In genomic region chr10:33675235-33675634, GRCh38 we compare ENCODE assay signal across 16 cellular contexts.
DNase-seq lines count a peak whose midpoint lies in the region; ATAC-seq and TF ChIP-seq lines count a peak whose summit lies in the region.
"Had no signal": no experiment of that assay in that cellular context is flagged by ENCODE, and none has a peak within 500 bp of the region (broad histone marks: within the 10 kb centered on the region; RNA-seq: fewer than 3 reads in every experiment).

No MANE protein-coding gene starts in this region.

- peaks cover 0 to 11% of the 10 kb centered on the region in 2 donors for H3K4me1 ChIP-seq in right atrium auricular region
- H3K4me1 ChIP-seq in gastrocnemius medialis: peaks cover 4 to 10% of the 10 kb centered on the region in 2 donors

- ATAC-seq in gastrocnemius medialis (no peak), HG03039 (IDR thresholded peaks at IDR 0.05; ENCODE audit: unreplicated experiment) (no peak)
- ATAC-seq in effector memory CD8-positive, alpha-beta T cell (replicated peaks): no peak

- no peaks in the 10 kb centered on the region for H3K36me3 ChIP-seq in right atrium auricular region
- no peaks in the 10 kb centered on the region for H3K36me3 ChIP-seq in gastrocnemius medialis

- peak overlapping the region; percentile 54 to 55 for H3K27ac ChIP-seq in right atrium auricular region
- H3K27ac ChIP-seq in gastrocnemius medialis: peak overlapping the region; percentile 20 to 70 (median 39)

- TF ChIP-seq CTCF in choroid plexus epithelial cell (conservative IDR thresholded peaks at IDR 0.05; ENCODE audit: low read depth, low read length) (no peak), right atrium auricular region (IDR thresholded peaks at IDR 0.05) (no peak), gastrocnemius medialis (IDR thresholded peaks at IDR 0.05 in 4 of 5, conservative IDR thresholded peaks at IDR 0.05 in 1 of 5) (no peak)

- peaks cover 0 to 12% of the 10 kb centered on the region in 2 donors for H3K27me3 Mint-ChIP-seq in effector memory CD8-positive, alpha-beta T cell

- H3K27ac Mint-ChIP-seq in effector memory CD8-positive, alpha-beta T cell: no peak overlapping the region
- H3K27ac Mint-ChIP-seq: T-helper 2 cell treated with Interferon-gamma antibody and Interleukin-4, amounts not matched to agents 5 μg/mL and 100 μg/mL, for 36 hours had no signal

- H3K9me3 Mint-ChIP-seq in effector memory CD8-positive, alpha-beta T cell: peaks cover 0 to 4% of the 10 kb centered on the region in 2 donors
- H3K9me3 Mint-ChIP-seq: T-helper 2 cell treated with Interferon-gamma antibody and Interleukin-4, amounts not matched to agents 5 μg/mL and 100 μg/mL, for 36 hours had no signal

- H3K27me3 ChIP-seq in right atrium auricular region: no peaks in the 10 kb centered on the region
- H3K27me3 ChIP-seq in gastrocnemius medialis: no peaks in the 10 kb centered on the region

- in situ Hi-C loops in gastrocnemius medialis (cut with MboI; ENCODE audit: low sequenced_read_pairs in 4 of 4): no loop called here

- no peak overlapping the region for H3K4me3 Mint-ChIP-seq in effector memory CD8-positive, alpha-beta T cell
- H3K4me3 Mint-ChIP-seq: T-helper 2 cell treated with Interferon-gamma antibody and Interleukin-4, amounts not matched to agents 5 μg/mL and 100 μg/mL, for 36 hours had no signal

- TF ChIP-seq POLR2A in gastrocnemius medialis (IDR thresholded peaks at IDR 0.05): no peak

- no peaks in the 10 kb centered on the region for H3K9me3 ChIP-seq in right atrium auricular region
- H3K9me3 ChIP-seq in gastrocnemius medialis: no peaks in the 10 kb centered on the region

- H3K4me3 ChIP-seq in choroid plexus epithelial cell (ENCODE audit: low read depth, low read length): peak overlapping the region; percentile 23
- H3K4me3 ChIP-seq in right atrium auricular region: peak overlapping the region in 1 of 2 donors; percentile 9
- H3K4me3 ChIP-seq in gastrocnemius medialis: no peak overlapping the region
- H3K4me3 ChIP-seq: lung had no signal

- intact Hi-C loops in gastrocnemius medialis (cut with DNase I; ENCODE audit: low total_unique reads): no loop called here

- no peaks in the 10 kb centered on the region for H3K4me1 Mint-ChIP-seq in effector memory CD8-positive, alpha-beta T cell (ENCODE audit: low read depth in 2 of 2)

- H3K36me3 Mint-ChIP-seq in effector memory CD8-positive, alpha-beta T cell (ENCODE audit: insufficient read depth): no peaks in the 10 kb centered on the region

- DNase-seq in EH (ENCODE audit: low read depth) (peak; percentile 7), choroid plexus epithelial cell (ENCODE audit: low read depth) (peak; percentile 51), right atrium auricular region (ENCODE audit: low spot score) (no peak), gastrocnemius medialis (no peak), SIG-M5 (lab: John Stamatoyannopoulos, UW) (no peak), HuH-7.5 (ENCODE audit: low spot score) (no peak)
- no peak for DNase-seq in effector memory CD8-positive, alpha-beta T cell
- DNase-seq: activated CD4-positive, alpha-beta T cell treated with anti-CD3 and anti-CD28 coated beads for 1 hour; activated naive CD4-positive, alpha-beta T cell treated with Interleukin-2 at 50 U/mL for 16 hours; AML-193; NCI-H1436 treated with DMSO at 0.1 percent for 48 hours; SHP77 treated with DMSO at 0.1 percent for 48 hours; trophoblast cell had no signal

Comparison
In these comparisons a context has a peak if more than half of its experiments do, and no peak if none do; other contexts are left out.
1. DNase-seq: peak in EH (single experiment) and choroid plexus epithelial cell (single experiment); none in right atrium auricular region (single experiment), gastrocnemius medialis (0 of 2), SIG-M5 (single experiment), HuH-7.5 (single experiment) and effector memory CD8-positive, alpha-beta T cell (0 of 3).